In genomic region chr9:99823392-99824377, GRCh38 we compare ENCODE assay signal across 8 cellular contexts. TPM values are rescaled to one million over a fixed set of nuclear protein-coding genes. Genes with fewer than 3 reads are reported as not detected.
DNase-seq lines count a peak whose midpoint lies in the region; ATAC-seq and TF ChIP-seq lines count a peak whose summit lies in the region.

No MANE protein-coding gene starts in this region.

- H3K27ac ChIP-seq in cardiac muscle cell = no peak overlapping the region

- intact Hi-C loops in cardiac septum (cut with DNase I) = loop anchor here (5.0 to 10.0 kb wide), 2 partner anchors 261 to 601 kb away; partner anchors contain the start of gene MSANTD3

- no peaks in the 10 kb centered on the region for H3K36me3 ChIP-seq in cardiac muscle cell

- no peak for ATAC-seq in HG03108 (IDR thresholded peaks at IDR 0.05; ENCODE audit: unreplicated experiment)

- H3K4me3 ChIP-seq in cardiac muscle cell (peak overlapping the region; percentile 58), astrocyte of the spinal cord (ENCODE audit: low read depth, low read length) (peak overlapping the region; percentile 82)

- H3K27me3 ChIP-seq in cardiac muscle cell = peaks cover 63% of the 10 kb centered on the region

- DNase-seq in cardiac muscle cell (ENCODE audit: low read depth in 1 of 2, low spot score in 1 of 2) (peak; percentile 44 to 46), cardiac septum (ENCODE audit: low spot score) (no peak), T-helper 22 cell (ENCODE audit: low read depth) (peak; percentile 49), astrocyte of the spinal cord (ENCODE audit: low read depth, low spot score) (peak; percentile 22), islet precursor cell (peak; percentile 68), SKM-1 treated with dmso at 0.1 percent for 144 hours (lab: John Stamatoyannopoulos, UW; ENCODE audit: unreplicated experiment) (no peak)
- DNase-seq in stimulated activated CD4-positive, alpha-beta T cell treated with anti-CD3 and anti-CD28 coated beads, Interleukin-12 subunit alpha, Interleukin-12 subunit beta, amount 100 ng/mL, for 4 hours = peak; percentile 87

- TF ChIP-seq CTCF in cardiac muscle cell (IDR thresholded peaks at IDR 0.05; ENCODE audit: low read depth, low read length) (no peak), astrocyte of the spinal cord (IDR thresholded peaks at IDR 0.05; ENCODE audit: low read depth, low read length) (no peak)

- H3K4me1 ChIP-seq in cardiac muscle cell (ENCODE audit: low read depth) = peaks cover 3% of the 10 kb centered on the region

- in situ Hi-C loops in astrocyte of the spinal cord (cut with HindIII; ENCODE audit: low sequenced_read_pairs) = no loop called here

- no peaks in the 10 kb centered on the region for H3K9me3 ChIP-seq in cardiac muscle cell (ENCODE audit: low read depth)

RNA-seq across cellular contexts. Expression of gene NR4A3, which starts 2.0 kb away (rescaled TPM):
- 0.49 and 1.5 TPM in 2 replicates for total RNA-seq in cardiac muscle cell
- 0.42 and 0.87 TPM in 2 replicates for polyA plus RNA-seq in cardiac muscle cell
- 22.4 TPM for total RNA-seq in cardiac septum

Comparison
In these comparisons a context has a peak if more than half of its experiments do, and no peak if none do; other contexts are left out.
1. DNase-seq: peak in cardiac muscle cell (2 of 2), T-helper 22 cell (single experiment), astrocyte of the spinal cord (single experiment), islet precursor cell (single experiment) and stimulated activated CD4-positive, alpha-beta T cell treated with anti-CD3 and anti-CD28 coated beads, Interleukin-12 subunit alpha, Interleukin-12 subunit beta, amount 100 ng/mL, for 4 hours (single experiment); none in cardiac septum (single experiment) and SKM-1 treated with dmso at 0.1 percent for 144 hours (single experiment).